ENCODE assay signal across 9 cellular contexts in genomic region chr10:110547139-110547761, GRCh38. TPM values are rescaled to one million over a fixed set of nuclear protein-coding genes. Genes with fewer than 3 reads are reported as not detected.
DNase-seq lines count a peak whose midpoint lies in the region; ATAC-seq, FAIRE-seq and TF ChIP-seq lines count a peak whose summit lies in the region.
"Had no signal": no experiment of that assay in that cellular context is flagged by ENCODE, and none has a peak within 500 bp of the region (broad histone marks: within the 10 kb centered on the region; RNA-seq: fewer than 3 reads in every experiment).

No MANE protein-coding gene starts in this region.

- H3K27me3 ChIP-seq in naive thymus-derived CD4-positive, alpha-beta T cell (ENCODE audit: control insufficient read depth in 2 of 2, insufficient read depth in 2 of 2, low read length in 2 of 2): no peaks in the 10 kb centered on the region

- peak overlapping the region in 1 of 10 donors; percentile 2 for H3K4me3 Mint-ChIP-seq in naive thymus-derived CD4-positive, alpha-beta T cell

- ATAC-seq in naive thymus-derived CD4-positive, alpha-beta T cell: peak; percentile 85
- ATAC-seq in GM18519 (IDR thresholded peaks at IDR 0.05; ENCODE audit: low FRiP score, unreplicated experiment): no peak

- FAIRE-seq in A204.1 (lab: Jason Lieb, UNC): peak; percentile 96
- peak; percentile 96 for FAIRE-seq in G401.6 (lab: Jason Lieb, UNC)

- no peak overlapping the region for H3K27ac ChIP-seq in RWPE1
- no peak overlapping the region for H3K27ac ChIP-seq in naive thymus-derived CD4-positive, alpha-beta T cell (ENCODE audit: low read depth, low read length)

- H3K36me3 ChIP-seq in naive thymus-derived CD4-positive, alpha-beta T cell (ENCODE audit: control insufficient read depth in 2 of 3, insufficient read depth in 3 of 3, low read length in 3 of 3): no peaks in the 10 kb centered on the region
- H3K36me3 ChIP-seq: HAP-1 had no signal

- peaks cover 0 to 5% of the 10 kb centered on the region in 2 donors for H3K4me1 ChIP-seq in naive thymus-derived CD4-positive, alpha-beta T cell (ENCODE audit: control insufficient read depth in 2 of 2, insufficient read depth in 2 of 2, low read length in 2 of 2)
- H3K4me1 ChIP-seq: HAP-1 had no signal

- peaks cover 0 to 39% (median 11%) of the 10 kb centered on the region in 5 donors for H3K27me3 Mint-ChIP-seq in naive thymus-derived CD4-positive, alpha-beta T cell

- TF ChIP-seq CTCF in RWPE1 (conservative IDR thresholded peaks at IDR 0.05; ENCODE audit: low read depth): peak; percentile 80

- peak; percentile 48 for DNase-seq in Jurkat, Clone E6-1 (ENCODE audit: low read depth, low spot score)
- DNase-seq in RWPE1 (ENCODE audit: low spot score): peak; percentile 69
- DNase-seq in epidermal melanocyte (ENCODE audit: insufficient read length, low spot score): peak; percentile 72
- peak in 7 of 9 donors; percentile 40 to 75 (median 68) for DNase-seq in naive thymus-derived CD4-positive, alpha-beta T cell
- DNase-seq in 8988T: no peak

- H3K9me3 ChIP-seq in naive thymus-derived CD4-positive, alpha-beta T cell (ENCODE audit: control insufficient read depth in 2 of 3, low read length in 3 of 3): no peaks in the 10 kb centered on the region
- H3K9me3 ChIP-seq: HAP-1 had no signal

- H3K4me1 Mint-ChIP-seq in naive thymus-derived CD4-positive, alpha-beta T cell: peaks cover 3 to 16% (median 5%) of the 10 kb centered on the region in 7 donors

- CTCF ChIA-PET in RWPE1 (lab: Yijun Ruan, JAX): interaction anchor here (0.5 to 1.6 kb wide), 14 partner anchors 16 to 241 kb away, joined by 3 to 7 read pairs (median 4); no protein-coding TSS in a partner anchor
- CTCF ChIA-PET in naive thymus-derived CD4-positive, alpha-beta T cell (lab: Charles Lee): interaction anchor here (0.7 to 8.0 kb wide), 13 partner anchors 12 to 648 kb away, joined by 3 to 78 read pairs (median 4); partner anchors contain the start of gene SMNDC1

- no peaks in the 10 kb centered on the region for H3K36me3 Mint-ChIP-seq in naive thymus-derived CD4-positive, alpha-beta T cell

- no peak overlapping the region for H3K4me3 ChIP-seq in Jurkat, Clone E6-1 (ENCODE audit: low read length)
- no peak overlapping the region for H3K4me3 ChIP-seq in naive thymus-derived CD4-positive, alpha-beta T cell (ENCODE audit: low read length)
- H3K4me3 ChIP-seq: HAP-1 had no signal

- intact Hi-C loops in naive thymus-derived CD4-positive, alpha-beta T cell (cut with micrococcal nuclease): loop anchor here (1.0 to 5.0 kb wide), 11 partner anchors 42 to 665 kb away; partner anchors contain the start of genes DUSP5 (in 1 of the 2) and MXI1 (in 1 of the 2)

- H3K27ac Mint-ChIP-seq in naive thymus-derived CD4-positive, alpha-beta T cell: peak overlapping the region in 2 of 9 donors; percentile 3 to 6

- no peaks in the 10 kb centered on the region for H3K9me3 Mint-ChIP-seq in naive thymus-derived CD4-positive, alpha-beta T cell

- POLR2A ChIA-PET in RWPE1 (lab: Yijun Ruan, JAX; ENCODE audit: low non-redundant PET): no interaction called here
- POLR2A ChIA-PET in naive thymus-derived CD4-positive, alpha-beta T cell (lab: Charles Lee): interaction anchor here (1.0 to 1.2 kb wide), 3 partner anchors 192 to 242 kb away, joined by 3 to 6 read pairs (median 3); partner anchors contain the start of gene SMNDC1

RNA-seq across cellular contexts. Expression of gene SMC3, which starts 20.2 kb away (rescaled TPM):
- 38.8 TPM for polyA plus RNA-seq in Jurkat, Clone E6-1 (2012; ENCODE audit: insufficient read depth, insufficient read length)
- 10 to 100 TPM; 29.8 to 69.8 (median 48.5) TPM for total RNA-seq in naive thymus-derived CD4-positive, alpha-beta T cell
- 10 to 100 TPM; 64.8 to 88.2 TPM for polyA plus RNA-seq in naive thymus-derived CD4-positive, alpha-beta T cell

RNA-seq across cellular contexts. Expression of gene DUSP5, which starts 49.5 kb away (rescaled TPM):
- polyA plus RNA-seq in Jurkat, Clone E6-1 (2012; ENCODE audit: insufficient read depth, insufficient read length): 5.0 TPM
- total RNA-seq in naive thymus-derived CD4-positive, alpha-beta T cell: 10 to 100 TPM in 3 of 5 experiments, under 1 TPM in 2; 0.38 to 57.2 (median 35.7) TPM
- polyA plus RNA-seq in naive thymus-derived CD4-positive, alpha-beta T cell: under 1 TPM; 0.17 to 0.23 TPM
